Comparison of ENCODE assay signal across 21 cellular contexts in the genomic region with DNA sequence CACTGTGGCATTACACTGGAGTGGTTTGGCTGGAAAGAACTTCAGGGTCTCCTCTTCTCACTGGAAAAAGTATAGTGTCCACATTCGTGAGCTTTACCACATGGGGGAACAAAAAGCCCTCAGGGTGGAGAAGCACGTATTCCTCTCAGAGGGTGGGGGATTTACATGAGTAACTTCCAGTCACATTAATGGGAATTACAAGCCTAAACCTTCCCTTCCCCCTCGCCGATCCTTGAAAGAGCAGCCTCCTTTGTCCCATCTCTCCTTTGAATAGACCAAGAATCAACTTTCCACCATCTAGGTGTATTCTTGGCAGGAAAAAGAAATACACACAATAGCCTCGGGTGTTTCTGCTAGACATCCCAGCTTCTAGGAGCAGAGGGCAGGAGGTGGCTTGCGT.
"Had no signal": no experiment of that assay in that cellular context is flagged by ENCODE, and none has a peak within 500 bp of the region (broad histone marks: within the 10 kb centered on the region; RNA-seq: fewer than 3 reads in every experiment).

No MANE protein-coding gene starts in this region.

- H3K27ac ChIP-seq: coronary artery, psoas muscle, suprapubic skin, vagina had no signal

- H3K4me1 ChIP-seq: psoas muscle, suprapubic skin, vagina had no signal

- FAIRE-seq: frontal cortex had no signal

- ATAC-seq: activated CD4-positive, CD25-positive, alpha-beta regulatory T cell treated with anti-CD3 and anti-CD28 coated beads, Interleukin-2, amount 50 U/mL, for 24 hours; left ventricle myocardium superior; psoas muscle; right cardiac atrium; stimulated activated naive CD8-positive, alpha-beta T cell treated with anti-CD3 and anti-CD28 coated beads, Interleukin-15, amount 100 ng/mL, for 72 hours had no signal

- H3K4me3 Mint-ChIP-seq: memory B cell; stimulated activated naive CD8-positive, alpha-beta T cell treated with anti-CD3 and anti-CD28 coated beads, Interleukin-15, amount 100 ng/mL, for 72 hours had no signal

- H3K27me3 ChIP-seq: suprapubic skin, vagina had no signal

- DNase-seq: activated CD8-positive, alpha-beta memory T cell treated with anti-CD3 and anti-CD28 coated beads for 24 hours; activated CD8-positive, alpha-beta memory T cell treated with anti-CD3 and anti-CD28 coated beads, Interleukin-2, amount 50 U/mL, for 48 hours; activated effector memory CD4-positive, alpha-beta T cell treated with Interleukin-2 at 50 U/mL for 16 hours; activated naive CD4-positive, alpha-beta T cell treated with anti-CD3 and anti-CD28 coated beads, Interleukin-2, amount 50 U/mL, for 16 hours; activated T-cell treated with anti-CD3 and anti-CD28 coated beads, Interleukin-2, amount 50 U/mL, for 48 hours; aorta; head of caudate nucleus; kidney glomerular epithelial cell; left ventricle myocardium superior; psoas muscle; right cardiac atrium; stimulated activated CD4-positive, alpha-beta T cell treated with anti-CD3 and anti-CD28 coated beads, Interleukin-2, amount 100 ng/mL, for 48 hours; stimulated activated naive CD8-positive, alpha-beta T cell treated with anti-CD3 and anti-CD28 coated beads, Interleukin-15, amount 100 ng/mL, for 72 hours; T-helper 9 cell; trophoblast cell had no signal

- H3K4me3 ChIP-seq: coronary artery, psoas muscle, suprapubic skin, vagina had no signal

- H3K27ac Mint-ChIP-seq: memory B cell; stimulated activated naive CD8-positive, alpha-beta T cell treated with anti-CD3 and anti-CD28 coated beads, Interleukin-15, amount 100 ng/mL, for 72 hours had no signal

- H3K9me3 ChIP-seq: psoas muscle, suprapubic skin, vagina had no signal

- H3K4me1 Mint-ChIP-seq: memory B cell; stimulated activated naive CD8-positive, alpha-beta T cell treated with anti-CD3 and anti-CD28 coated beads, Interleukin-15, amount 100 ng/mL, for 72 hours had no signal

- H3K27me3 Mint-ChIP-seq: stimulated activated naive CD8-positive, alpha-beta T cell treated with anti-CD3 and anti-CD28 coated beads, Interleukin-15, amount 100 ng/mL, for 72 hours had no signal
